16 cellular contexts compared by ENCODE assay signal in the genomic region with DNA sequence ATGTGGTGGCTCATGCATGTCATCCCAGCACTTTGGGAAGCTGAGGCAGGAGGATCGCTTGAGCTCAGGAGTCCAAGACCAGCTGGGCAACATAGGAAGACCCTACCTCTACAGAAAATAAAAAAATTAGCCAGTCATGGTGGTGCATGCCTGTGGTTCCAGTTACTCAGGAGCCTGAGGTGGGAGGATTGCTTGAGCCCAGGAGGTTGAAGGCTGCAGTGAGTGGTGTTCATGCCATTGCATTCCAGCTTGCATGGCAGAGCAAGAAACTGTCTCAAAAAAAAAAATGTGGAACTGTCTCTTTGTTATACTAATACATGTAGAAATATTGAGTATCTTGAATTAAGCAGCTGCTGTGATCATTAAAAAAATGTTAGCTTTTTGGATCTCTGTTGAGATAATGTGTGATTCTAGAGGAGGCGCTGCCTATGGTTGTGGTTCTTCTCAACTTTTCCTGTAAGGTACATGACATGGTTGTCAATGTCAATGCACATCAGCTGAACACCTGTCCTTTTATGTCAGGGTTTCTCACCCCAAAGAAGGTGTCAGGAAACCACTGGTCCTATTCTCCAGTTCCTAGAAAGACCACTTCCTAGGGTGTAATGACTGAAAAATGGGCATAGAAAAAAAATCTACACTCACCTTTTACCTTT. TPM values are rescaled to one million over a fixed set of nuclear protein-coding genes. Genes with fewer than 3 reads are reported as not detected.
"Had no signal": no experiment of that assay in that cellular context is flagged by ENCODE, and none has a peak within 500 bp of the region (broad histone marks: within the 10 kb centered on the region; RNA-seq: fewer than 3 reads in every experiment).

No MANE protein-coding gene starts in this region.

- DNase-seq: activated CD4-positive, CD25-positive, alpha-beta regulatory T cell; activated gamma-delta T cell treated with Interleukin-2 at 50 U/mL for 16 hours; amniotic stem cell; body of pancreas; central memory CD4-positive, alpha-beta T cell; cortex of kidney; effector CD8-positive, alpha-beta T cell; kidney glomerular epithelial cell; pancreas; SK-N-SH; stimulated activated CD4-positive, alpha-beta T cell treated with anti-CD3 and anti-CD28 coated beads, Interleukin-4, amount 100 ng/mL, for 1 hour; stimulated activated CD8-positive, alpha-beta memory T cell treated with anti-CD3 and anti-CD28 coated beads, Interleukin-4, amount 100 ng/mL, for 48 hours; stomach had no signal

- ATAC-seq: body of pancreas, pancreas had no signal

- H3K4me3 Mint-ChIP-seq: neural progenitor cell had no signal

- H3K27ac Mint-ChIP-seq: neural progenitor cell had no signal

- H3K36me3 Mint-ChIP-seq: neural progenitor cell had no signal

- H3K27ac ChIP-seq: body of pancreas, hepatocyte, neural progenitor cell, pancreas, stomach, thoracic aorta had no signal

RNA-seq across cellular contexts. Expression of a gene that starts 34.7 kb away (rescaled TPM):
- polyA plus RNA-seq: SK-N-SH had no signal
